In the genomic region with DNA sequence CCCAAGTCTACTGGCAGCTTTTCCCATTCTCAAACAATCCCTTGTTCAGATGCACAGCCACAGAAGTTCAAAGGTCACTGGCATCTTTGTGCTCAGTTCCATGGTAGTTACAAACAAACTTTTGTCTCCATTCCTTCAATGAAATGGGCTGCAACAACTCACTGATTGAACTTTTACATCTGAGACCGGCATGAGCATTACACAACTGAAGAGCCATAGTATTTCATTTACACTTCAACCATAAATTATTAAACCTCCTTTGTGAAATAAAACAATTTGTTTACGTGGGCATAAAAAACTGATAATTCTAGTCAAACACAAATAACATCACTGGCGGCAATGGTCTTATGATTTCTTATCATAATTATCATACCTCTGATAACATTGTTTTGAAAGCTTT, we compare ENCODE assay signal across 1 cellular context.
TF ChIP-seq lines count a peak whose summit lies in the region.

No MANE protein-coding gene starts in this region.

TF ChIP-seq in HepG2, 621 proteins besides CTCF, POLR2A, EP300 and RAD21 (continued from another document and continues in another):
- TF ChIP-seq, protein P1, sequence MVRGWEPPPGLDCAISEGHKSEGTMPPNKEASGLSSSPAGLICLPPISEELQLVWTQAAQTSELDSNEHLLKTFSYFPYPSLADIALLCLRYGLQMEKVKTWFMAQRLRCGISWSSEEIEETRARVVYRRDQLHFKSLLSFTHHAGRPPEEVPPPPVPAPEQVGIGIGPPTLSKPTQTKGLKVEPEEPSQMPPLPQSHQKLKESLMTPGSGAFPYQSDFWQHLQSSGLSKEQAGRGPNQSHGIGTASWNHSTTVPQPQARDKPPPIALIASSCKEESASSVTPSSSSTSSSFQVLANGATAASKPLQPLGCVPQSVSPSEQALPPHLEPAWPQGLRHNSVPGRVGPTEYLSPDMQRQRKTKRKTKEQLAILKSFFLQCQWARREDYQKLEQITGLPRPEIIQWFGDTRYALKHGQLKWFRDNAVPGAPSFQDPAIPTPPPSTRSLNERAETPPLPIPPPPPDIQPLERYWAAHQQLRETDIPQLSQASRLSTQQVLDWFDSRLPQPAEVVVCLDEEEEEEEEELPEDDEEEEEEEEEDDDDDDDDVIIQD (CRISPR knock-in tag; IDR thresholded peaks at IDR 0.05; ENCODE audit: low read depth), result peak; percentile 87; the same call in 1 of the 2 replicates
- TF ChIP-seq HMG20A (CRISPR knock-in tag; IDR thresholded peaks at IDR 0.05; ENCODE audit: borderline replicate concordance) (peak; percentile 59; the same call in 1 of the 2 replicates), ZNF670 (CRISPR knock-in tag; IDR thresholded peaks at IDR 0.05; ENCODE audit: borderline replicate concordance) (no peak), HNF4A (CRISPR knock-in tag; IDR thresholded peaks at IDR 0.05) (peak; percentile 96), MBD4 (IDR thresholded peaks at IDR 0.05; ENCODE audit: borderline replicate concordance, low read length) (no peak), ZNF382 (CRISPR knock-in tag; IDR thresholded peaks at IDR 0.05; ENCODE audit: borderline replicate concordance) (no peak), ZNF883 (CRISPR knock-in tag; IDR thresholded peaks at IDR 0.05; ENCODE audit: not compliant biosample characterization) (no peak), DMAP1 (CRISPR knock-in tag; IDR thresholded peaks at IDR 0.05) (no peak), HDAC1 (CRISPR knock-in tag; IDR thresholded peaks at IDR 0.05) (0 out of 2 replicates have a peak, but pooled peaks have one; percentile 32), NCOA2 (CRISPR knock-in tag; IDR thresholded peaks at IDR 0.05) (peak; percentile 82), HHEX (CRISPR knock-in tag; IDR thresholded peaks at IDR 0.05) (no peak), KMT2A (CRISPR knock-in tag; IDR thresholded peaks at IDR 0.05) (no peak), SNRNP70 (IDR thresholded peaks at IDR 0.05; ENCODE audit: low read depth, low read length) (no peak), HNRNPL (IDR thresholded peaks at IDR 0.05; ENCODE audit: low read depth, low read length) (no peak), ZSCAN20 (CRISPR knock-in tag; IDR thresholded peaks at IDR 0.05; ENCODE audit: borderline replicate concordance) (no peak), MLLT10 (CRISPR knock-in tag; IDR thresholded peaks at IDR 0.05) (no peak), KDM4B (CRISPR knock-in tag; IDR thresholded peaks at IDR 0.05) (no peak), FOXJ3 (CRISPR knock-in tag; IDR thresholded peaks at IDR 0.05; ENCODE audit: borderline replicate concordance) (peak; percentile 55; the same call in 1 of the 2 replicates), SRSF4 (IDR thresholded peaks at IDR 0.05; ENCODE audit: low read depth, low read length, poor library complexity, severe bottlenecking) (no peak), ZNF124 (CRISPR knock-in tag; IDR thresholded peaks at IDR 0.05) (0 out of 2 replicates have a peak, but pooled peaks have one; percentile 30), NFKB2 (CRISPR knock-in tag; IDR thresholded peaks at IDR 0.05; ENCODE audit: borderline replicate concordance) (no peak), SNAI1 (CRISPR knock-in tag; IDR thresholded peaks at IDR 0.05; ENCODE audit: borderline replicate concordance) (no peak)
- TF ChIP-seq, protein P2, sequence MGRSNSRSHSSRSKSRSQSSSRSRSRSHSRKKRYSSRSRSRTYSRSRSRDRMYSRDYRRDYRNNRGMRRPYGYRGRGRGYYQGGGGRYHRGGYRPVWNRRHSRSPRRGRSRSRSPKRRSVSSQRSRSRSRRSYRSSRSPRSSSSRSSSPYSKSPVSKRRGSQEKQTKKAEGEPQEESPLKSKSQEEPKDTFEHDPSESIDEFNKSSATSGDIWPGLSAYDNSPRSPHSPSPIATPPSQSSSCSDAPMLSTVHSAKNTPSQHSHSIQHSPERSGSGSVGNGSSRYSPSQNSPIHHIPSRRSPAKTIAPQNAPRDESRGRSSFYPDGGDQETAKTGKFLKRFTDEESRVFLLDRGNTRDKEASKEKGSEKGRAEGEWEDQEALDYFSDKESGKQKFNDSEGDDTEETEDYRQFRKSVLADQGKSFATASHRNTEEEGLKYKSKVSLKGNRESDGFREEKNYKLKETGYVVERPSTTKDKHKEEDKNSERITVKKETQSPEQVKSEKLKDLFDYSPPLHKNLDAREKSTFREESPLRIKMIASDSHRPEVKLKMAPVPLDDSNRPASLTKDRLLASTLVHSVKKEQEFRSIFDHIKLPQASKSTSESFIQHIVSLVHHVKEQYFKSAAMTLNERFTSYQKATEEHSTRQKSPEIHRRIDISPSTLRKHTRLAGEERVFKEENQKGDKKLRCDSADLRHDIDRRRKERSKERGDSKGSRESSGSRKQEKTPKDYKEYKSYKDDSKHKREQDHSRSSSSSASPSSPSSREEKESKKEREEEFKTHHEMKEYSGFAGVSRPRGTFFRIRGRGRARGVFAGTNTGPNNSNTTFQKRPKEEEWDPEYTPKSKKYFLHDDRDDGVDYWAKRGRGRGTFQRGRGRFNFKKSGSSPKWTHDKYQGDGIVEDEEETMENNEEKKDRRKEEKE (IDR thresholded peaks at IDR 0.05), result no peak
- TF ChIP-seq, protein P3, sequence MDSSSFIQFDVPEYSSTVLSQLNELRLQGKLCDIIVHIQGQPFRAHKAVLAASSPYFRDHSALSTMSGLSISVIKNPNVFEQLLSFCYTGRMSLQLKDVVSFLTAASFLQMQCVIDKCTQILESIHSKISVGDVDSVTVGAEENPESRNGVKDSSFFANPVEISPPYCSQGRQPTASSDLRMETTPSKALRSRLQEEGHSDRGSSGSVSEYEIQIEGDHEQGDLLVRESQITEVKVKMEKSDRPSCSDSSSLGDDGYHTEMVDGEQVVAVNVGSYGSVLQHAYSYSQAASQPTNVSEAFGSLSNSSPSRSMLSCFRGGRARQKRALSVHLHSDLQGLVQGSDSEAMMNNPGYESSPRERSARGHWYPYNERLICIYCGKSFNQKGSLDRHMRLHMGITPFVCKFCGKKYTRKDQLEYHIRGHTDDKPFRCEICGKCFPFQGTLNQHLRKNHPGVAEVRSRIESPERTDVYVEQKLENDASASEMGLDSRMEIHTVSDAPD (CRISPR knock-in tag; IDR thresholded peaks at IDR 0.05), result no peak
- TF ChIP-seq, protein P4, sequence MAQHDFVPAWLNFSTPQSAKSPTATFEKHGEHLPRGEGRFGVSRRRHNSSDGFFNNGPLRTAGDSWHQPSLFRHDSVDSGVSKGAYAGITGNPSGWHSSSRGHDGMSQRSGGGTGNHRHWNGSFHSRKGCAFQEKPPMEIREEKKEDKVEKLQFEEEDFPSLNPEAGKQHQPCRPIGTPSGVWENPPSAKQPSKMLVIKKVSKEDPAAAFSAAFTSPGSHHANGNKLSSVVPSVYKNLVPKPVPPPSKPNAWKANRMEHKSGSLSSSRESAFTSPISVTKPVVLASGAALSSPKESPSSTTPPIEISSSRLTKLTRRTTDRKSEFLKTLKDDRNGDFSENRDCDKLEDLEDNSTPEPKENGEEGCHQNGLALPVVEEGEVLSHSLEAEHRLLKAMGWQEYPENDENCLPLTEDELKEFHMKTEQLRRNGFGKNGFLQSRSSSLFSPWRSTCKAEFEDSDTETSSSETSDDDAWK (CRISPR knock-in tag; IDR thresholded peaks at IDR 0.05), result no peak
- TF ChIP-seq, protein P5, sequence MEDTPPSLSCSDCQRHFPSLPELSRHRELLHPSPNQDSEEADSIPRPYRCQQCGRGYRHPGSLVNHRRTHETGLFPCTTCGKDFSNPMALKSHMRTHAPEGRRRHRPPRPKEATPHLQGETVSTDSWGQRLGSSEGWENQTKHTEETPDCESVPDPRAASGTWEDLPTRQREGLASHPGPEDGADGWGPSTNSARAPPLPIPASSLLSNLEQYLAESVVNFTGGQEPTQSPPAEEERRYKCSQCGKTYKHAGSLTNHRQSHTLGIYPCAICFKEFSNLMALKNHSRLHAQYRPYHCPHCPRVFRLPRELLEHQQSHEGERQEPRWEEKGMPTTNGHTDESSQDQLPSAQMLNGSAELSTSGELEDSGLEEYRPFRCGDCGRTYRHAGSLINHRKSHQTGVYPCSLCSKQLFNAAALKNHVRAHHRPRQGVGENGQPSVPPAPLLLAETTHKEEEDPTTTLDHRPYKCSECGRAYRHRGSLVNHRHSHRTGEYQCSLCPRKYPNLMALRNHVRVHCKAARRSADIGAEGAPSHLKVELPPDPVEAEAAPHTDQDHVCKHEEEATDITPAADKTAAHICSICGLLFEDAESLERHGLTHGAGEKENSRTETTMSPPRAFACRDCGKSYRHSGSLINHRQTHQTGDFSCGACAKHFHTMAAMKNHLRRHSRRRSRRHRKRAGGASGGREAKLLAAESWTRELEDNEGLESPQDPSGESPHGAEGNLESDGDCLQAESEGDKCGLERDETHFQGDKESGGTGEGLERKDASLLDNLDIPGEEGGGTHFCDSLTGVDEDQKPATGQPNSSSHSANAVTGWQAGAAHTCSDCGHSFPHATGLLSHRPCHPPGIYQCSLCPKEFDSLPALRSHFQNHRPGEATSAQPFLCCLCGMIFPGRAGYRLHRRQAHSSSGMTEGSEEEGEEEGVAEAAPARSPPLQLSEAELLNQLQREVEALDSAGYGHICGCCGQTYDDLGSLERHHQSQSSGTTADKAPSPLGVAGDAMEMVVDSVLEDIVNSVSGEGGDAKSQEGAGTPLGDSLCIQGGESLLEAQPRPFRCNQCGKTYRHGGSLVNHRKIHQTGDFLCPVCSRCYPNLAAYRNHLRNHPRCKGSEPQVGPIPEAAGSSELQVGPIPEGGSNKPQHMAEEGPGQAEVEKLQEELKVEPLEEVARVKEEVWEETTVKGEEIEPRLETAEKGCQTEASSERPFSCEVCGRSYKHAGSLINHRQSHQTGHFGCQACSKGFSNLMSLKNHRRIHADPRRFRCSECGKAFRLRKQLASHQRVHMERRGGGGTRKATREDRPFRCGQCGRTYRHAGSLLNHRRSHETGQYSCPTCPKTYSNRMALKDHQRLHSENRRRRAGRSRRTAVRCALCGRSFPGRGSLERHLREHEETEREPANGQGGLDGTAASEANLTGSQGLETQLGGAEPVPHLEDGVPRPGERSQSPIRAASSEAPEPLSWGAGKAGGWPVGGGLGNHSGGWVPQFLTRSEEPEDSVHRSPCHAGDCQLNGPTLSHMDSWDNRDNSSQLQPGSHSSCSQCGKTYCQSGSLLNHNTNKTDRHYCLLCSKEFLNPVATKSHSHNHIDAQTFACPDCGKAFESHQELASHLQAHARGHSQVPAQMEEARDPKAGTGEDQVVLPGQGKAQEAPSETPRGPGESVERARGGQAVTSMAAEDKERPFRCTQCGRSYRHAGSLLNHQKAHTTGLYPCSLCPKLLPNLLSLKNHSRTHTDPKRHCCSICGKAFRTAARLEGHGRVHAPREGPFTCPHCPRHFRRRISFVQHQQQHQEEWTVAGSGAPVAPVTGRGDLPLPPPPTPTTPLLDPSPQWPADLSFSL (CRISPR knock-in tag; IDR thresholded peaks at IDR 0.05), result no peak
- TF ChIP-seq, protein P6, sequence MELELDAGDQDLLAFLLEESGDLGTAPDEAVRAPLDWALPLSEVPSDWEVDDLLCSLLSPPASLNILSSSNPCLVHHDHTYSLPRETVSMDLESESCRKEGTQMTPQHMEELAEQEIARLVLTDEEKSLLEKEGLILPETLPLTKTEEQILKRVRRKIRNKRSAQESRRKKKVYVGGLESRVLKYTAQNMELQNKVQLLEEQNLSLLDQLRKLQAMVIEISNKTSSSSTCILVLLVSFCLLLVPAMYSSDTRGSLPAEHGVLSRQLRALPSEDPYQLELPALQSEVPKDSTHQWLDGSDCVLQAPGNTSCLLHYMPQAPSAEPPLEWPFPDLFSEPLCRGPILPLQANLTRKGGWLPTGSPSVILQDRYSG (CRISPR knock-in tag; IDR thresholded peaks at IDR 0.05), result no peak
- TF ChIP-seq, protein P7, sequence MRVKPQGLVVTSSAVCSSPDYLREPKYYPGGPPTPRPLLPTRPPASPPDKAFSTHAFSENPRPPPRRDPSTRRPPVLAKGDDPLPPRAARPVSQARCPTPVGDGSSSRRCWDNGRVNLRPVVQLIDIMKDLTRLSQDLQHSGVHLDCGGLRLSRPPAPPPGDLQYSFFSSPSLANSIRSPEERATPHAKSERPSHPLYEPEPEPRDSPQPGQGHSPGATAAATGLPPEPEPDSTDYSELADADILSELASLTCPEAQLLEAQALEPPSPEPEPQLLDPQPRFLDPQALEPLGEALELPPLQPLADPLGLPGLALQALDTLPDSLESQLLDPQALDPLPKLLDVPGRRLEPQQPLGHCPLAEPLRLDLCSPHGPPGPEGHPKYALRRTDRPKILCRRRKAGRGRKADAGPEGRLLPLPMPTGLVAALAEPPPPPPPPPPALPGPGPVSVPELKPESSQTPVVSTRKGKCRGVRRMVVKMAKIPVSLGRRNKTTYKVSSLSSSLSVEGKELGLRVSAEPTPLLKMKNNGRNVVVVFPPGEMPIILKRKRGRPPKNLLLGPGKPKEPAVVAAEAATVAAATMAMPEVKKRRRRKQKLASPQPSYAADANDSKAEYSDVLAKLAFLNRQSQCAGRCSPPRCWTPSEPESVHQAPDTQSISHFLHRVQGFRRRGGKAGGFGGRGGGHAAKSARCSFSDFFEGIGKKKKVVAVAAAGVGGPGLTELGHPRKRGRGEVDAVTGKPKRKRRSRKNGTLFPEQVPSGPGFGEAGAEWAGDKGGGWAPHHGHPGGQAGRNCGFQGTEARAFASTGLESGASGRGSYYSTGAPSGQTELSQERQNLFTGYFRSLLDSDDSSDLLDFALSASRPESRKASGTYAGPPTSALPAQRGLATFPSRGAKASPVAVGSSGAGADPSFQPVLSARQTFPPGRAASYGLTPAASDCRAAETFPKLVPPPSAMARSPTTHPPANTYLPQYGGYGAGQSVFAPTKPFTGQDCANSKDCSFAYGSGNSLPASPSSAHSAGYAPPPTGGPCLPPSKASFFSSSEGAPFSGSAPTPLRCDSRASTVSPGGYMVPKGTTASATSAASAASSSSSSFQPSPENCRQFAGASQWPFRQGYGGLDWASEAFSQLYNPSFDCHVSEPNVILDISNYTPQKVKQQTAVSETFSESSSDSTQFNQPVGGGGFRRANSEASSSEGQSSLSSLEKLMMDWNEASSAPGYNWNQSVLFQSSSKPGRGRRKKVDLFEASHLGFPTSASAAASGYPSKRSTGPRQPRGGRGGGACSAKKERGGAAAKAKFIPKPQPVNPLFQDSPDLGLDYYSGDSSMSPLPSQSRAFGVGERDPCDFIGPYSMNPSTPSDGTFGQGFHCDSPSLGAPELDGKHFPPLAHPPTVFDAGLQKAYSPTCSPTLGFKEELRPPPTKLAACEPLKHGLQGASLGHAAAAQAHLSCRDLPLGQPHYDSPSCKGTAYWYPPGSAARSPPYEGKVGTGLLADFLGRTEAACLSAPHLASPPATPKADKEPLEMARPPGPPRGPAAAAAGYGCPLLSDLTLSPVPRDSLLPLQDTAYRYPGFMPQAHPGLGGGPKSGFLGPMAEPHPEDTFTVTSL (CRISPR knock-in tag; IDR thresholded peaks at IDR 0.05; ENCODE audit: borderline replicate concordance), result peak; percentile 76; the same call in 1 of the 2 replicates
- TF ChIP-seq, protein P8, sequence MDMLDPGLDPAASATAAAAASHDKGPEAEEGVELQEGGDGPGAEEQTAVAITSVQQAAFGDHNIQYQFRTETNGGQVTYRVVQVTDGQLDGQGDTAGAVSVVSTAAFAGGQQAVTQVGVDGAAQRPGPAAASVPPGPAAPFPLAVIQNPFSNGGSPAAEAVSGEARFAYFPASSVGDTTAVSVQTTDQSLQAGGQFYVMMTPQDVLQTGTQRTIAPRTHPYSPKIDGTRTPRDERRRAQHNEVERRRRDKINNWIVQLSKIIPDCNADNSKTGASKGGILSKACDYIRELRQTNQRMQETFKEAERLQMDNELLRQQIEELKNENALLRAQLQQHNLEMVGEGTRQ (IDR thresholded peaks at IDR 0.05; ENCODE audit: low read depth, low read length), result no peak
- TF ChIP-seq, protein P8 (CRISPR knock-in tag; IDR thresholded peaks at IDR 0.05; ENCODE audit: borderline replicate concordance), result no peak
- TF ChIP-seq, protein P9, sequence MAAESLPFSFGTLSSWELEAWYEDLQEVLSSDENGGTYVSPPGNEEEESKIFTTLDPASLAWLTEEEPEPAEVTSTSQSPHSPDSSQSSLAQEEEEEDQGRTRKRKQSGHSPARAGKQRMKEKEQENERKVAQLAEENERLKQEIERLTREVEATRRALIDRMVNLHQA (CRISPR knock-in tag; IDR thresholded peaks at IDR 0.05), result no peak
